15 cellular contexts compared by ENCODE assay signal in genomic region chr18:2518473-2518872, GRCh38.
"Had no signal": no experiment of that assay in that cellular context is flagged by ENCODE, and none has a peak within 500 bp of the region (broad histone marks: within the 10 kb centered on the region; RNA-seq: fewer than 3 reads in every experiment).

No MANE protein-coding gene starts in this region.

- H3K9ac ChIP-seq: parathyroid adenoma had no signal

- DNase-seq: activated CD4-positive, alpha-beta memory T cell treated with anti-CD3 and anti-CD28 coated beads, Interleukin-2, amount 10 ng/mL, durations not matched to agents 7 days and 5 days; activated CD4-positive, alpha-beta T cell treated with anti-CD3 and anti-CD28 coated beads for 36 hours; activated naive CD4-positive, alpha-beta T cell; aorta; dorsolateral prefrontal cortex; esophagus squamous epithelium; kidney glomerular epithelial cell; naive thymus-derived CD4-positive, alpha-beta T cell; stimulated activated CD4-positive, alpha-beta T cell treated with anti-CD3 and anti-CD28 coated beads, Interleukin-4, amount 100 ng/mL, for 24 hours; stimulated activated naive CD4-positive, alpha-beta T cell treated with Interleukin-2 at 50 U/mL for 16 hours; substantia nigra; T-helper 17 cell; transverse colon had no signal

- H3K36me3 ChIP-seq: esophagus squamous epithelium, transverse colon had no signal

- H3K9me3 ChIP-seq: esophagus squamous epithelium, transverse colon had no signal

- ATAC-seq: activated CD4-positive, alpha-beta T cell treated with anti-CD3 and anti-CD28 coated beads for 36 hours; naive thymus-derived CD4-positive, alpha-beta T cell; T-helper 17 cell had no signal

- FAIRE-seq: bronchial epithelial cell had no signal

- H3K79me2 ChIP-seq: parathyroid adenoma had no signal

- H3K4me3 ChIP-seq: dorsolateral prefrontal cortex, esophagus squamous epithelium, transverse colon had no signal

- H3K27ac ChIP-seq: dorsolateral prefrontal cortex, parathyroid adenoma, transverse colon had no signal

- H3K4me1 ChIP-seq: parathyroid adenoma, transverse colon had no signal

- H2AFZ ChIP-seq: parathyroid adenoma had no signal

- H3K27me3 ChIP-seq: dorsolateral prefrontal cortex, esophagus squamous epithelium, transverse colon had no signal
